In the genomic region with DNA sequence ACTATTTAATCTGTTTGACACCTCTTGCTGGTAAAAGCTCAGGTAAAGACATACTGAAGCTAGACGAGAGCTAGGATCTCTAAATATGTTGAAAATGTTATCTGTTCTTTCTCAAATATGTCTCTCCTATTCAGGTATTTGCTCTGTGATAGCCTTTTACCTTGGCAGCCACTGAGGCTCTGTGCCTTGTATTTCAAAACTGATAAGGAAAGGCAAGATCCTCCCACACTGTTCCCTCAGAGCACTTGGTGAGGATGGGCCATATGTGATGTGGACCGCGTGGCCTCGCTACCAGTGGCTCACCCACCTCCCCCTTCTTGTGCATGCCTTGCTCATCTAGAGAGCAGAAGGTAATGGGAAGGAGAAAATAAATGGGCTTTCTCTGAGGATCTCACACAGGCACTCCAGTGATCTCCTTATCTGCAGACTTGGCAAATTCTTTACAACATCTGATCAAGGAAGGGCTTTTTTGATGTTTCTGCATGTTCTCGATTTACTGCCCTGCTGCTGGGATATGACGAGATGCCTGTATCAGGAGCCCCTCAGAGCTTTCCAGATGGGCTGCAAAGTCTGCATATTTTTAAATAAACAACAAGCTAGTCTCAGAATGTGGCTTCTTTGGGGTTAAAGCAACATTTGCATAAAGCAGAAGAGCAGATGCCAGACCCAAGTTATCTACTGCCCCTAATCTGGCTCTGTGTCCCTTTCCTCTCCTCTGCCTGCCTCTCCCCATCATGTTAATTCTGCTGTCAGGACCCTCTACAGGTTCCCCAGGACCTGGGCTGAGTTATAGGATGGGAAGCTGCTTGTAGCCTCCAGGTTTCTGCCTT, we compare ENCODE assay signal across 1 cellular context.
TF ChIP-seq lines count a peak whose summit lies in the region.

No MANE protein-coding gene starts in this region.

TF ChIP-seq in K562, 482 proteins besides CTCF, POLR2A, EP300 and RAD21 (continued from another document and continues in another):
- TF ChIP-seq ZNF518B (CRISPR knock-in tag; IDR thresholded peaks at IDR 0.05) = no peak
- TF ChIP-seq, protein P1, sequence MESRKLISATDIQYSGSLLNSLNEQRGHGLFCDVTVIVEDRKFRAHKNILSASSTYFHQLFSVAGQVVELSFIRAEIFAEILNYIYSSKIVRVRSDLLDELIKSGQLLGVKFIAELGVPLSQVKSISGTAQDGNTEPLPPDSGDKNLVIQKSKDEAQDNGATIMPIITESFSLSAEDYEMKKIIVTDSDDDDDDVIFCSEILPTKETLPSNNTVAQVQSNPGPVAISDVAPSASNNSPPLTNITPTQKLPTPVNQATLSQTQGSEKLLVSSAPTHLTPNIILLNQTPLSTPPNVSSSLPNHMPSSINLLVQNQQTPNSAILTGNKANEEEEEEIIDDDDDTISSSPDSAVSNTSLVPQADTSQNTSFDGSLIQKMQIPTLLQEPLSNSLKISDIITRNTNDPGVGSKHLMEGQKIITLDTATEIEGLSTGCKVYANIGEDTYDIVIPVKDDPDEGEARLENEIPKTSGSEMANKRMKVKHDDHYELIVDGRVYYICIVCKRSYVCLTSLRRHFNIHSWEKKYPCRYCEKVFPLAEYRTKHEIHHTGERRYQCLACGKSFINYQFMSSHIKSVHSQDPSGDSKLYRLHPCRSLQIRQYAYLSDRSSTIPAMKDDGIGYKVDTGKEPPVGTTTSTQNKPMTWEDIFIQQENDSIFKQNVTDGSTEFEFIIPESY (CRISPR knock-in tag; IDR thresholded peaks at IDR 0.05) = no peak
- no peak for TF ChIP-seq NEUROD1 (IDR thresholded peaks at IDR 0.05; ENCODE audit: borderline replicate concordance, low read depth, low read length, partially characterized antibody)
- no peak for TF ChIP-seq FOXA1 (IDR thresholded peaks at IDR 0.05; ENCODE audit: borderline replicate concordance)
- no peak for TF ChIP-seq HIVEP1 (CRISPR knock-in tag; IDR thresholded peaks at IDR 0.05)
- TF ChIP-seq CREB5 (CRISPR knock-in tag; IDR thresholded peaks at IDR 0.05) = no peak
- no peak for TF ChIP-seq TAF7 (tag; IDR thresholded peaks at IDR 0.05)
- TF ChIP-seq SREBF2 (CRISPR knock-in tag; IDR thresholded peaks at IDR 0.05) = no peak
- no peak for TF ChIP-seq ZMIZ1 (IDR thresholded peaks at IDR 0.05; ENCODE audit: low read depth in 2 of 2, low read length in 2 of 2)
- TF ChIP-seq SIX5 (IDR thresholded peaks at IDR 0.05; ENCODE audit: borderline replicate concordance in 1 of 2, insufficient read depth in 1 of 2, low read depth in 1 of 2, low read length in 2 of 2) = no peak
- TF ChIP-seq, protein P2, sequence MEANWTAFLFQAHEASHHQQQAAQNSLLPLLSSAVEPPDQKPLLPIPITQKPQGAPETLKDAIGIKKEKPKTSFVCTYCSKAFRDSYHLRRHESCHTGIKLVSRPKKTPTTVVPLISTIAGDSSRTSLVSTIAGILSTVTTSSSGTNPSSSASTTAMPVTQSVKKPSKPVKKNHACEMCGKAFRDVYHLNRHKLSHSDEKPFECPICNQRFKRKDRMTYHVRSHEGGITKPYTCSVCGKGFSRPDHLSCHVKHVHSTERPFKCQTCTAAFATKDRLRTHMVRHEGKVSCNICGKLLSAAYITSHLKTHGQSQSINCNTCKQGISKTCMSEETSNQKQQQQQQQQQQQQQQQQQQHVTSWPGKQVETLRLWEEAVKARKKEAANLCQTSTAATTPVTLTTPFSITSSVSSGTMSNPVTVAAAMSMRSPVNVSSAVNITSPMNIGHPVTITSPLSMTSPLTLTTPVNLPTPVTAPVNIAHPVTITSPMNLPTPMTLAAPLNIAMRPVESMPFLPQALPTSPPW (CRISPR knock-in tag; IDR thresholded peaks at IDR 0.05) = peak; percentile 41; the same call in 1 of the 2 replicates
- no peak for TF ChIP-seq TCFL5 (CRISPR knock-in tag; conservative IDR thresholded peaks at IDR 0.05)
- no peak for TF ChIP-seq PCBP2 (IDR thresholded peaks at IDR 0.05; ENCODE audit: low read depth, low read length, poor library complexity, severe bottlenecking)
- TF ChIP-seq, protein P3, sequence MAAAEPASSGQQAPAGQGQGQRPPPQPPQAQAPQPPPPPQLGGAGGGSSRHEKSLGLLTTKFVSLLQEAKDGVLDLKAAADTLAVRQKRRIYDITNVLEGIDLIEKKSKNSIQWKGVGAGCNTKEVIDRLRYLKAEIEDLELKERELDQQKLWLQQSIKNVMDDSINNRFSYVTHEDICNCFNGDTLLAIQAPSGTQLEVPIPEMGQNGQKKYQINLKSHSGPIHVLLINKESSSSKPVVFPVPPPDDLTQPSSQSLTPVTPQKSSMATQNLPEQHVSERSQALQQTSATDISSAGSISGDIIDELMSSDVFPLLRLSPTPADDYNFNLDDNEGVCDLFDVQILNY (CRISPR knock-in tag; IDR thresholded peaks at IDR 0.05) = no peak
- TF ChIP-seq ELF1 (tag; IDR thresholded peaks at IDR 0.05) = no peak
- TF ChIP-seq HDAC3 (IDR thresholded peaks at IDR 0.05; ENCODE audit: borderline replicate concordance, partially characterized antibody) = no peak
- no peak for TF ChIP-seq ZNF134 (CRISPR knock-in tag; conservative IDR thresholded peaks at IDR 0.05)
- TF ChIP-seq ATF3 (IDR thresholded peaks at IDR 0.05) = no peak
- TF ChIP-seq ATF3 (CRISPR knock-in tag; conservative IDR thresholded peaks at IDR 0.05) = no peak
- TF ChIP-seq, protein P4, sequence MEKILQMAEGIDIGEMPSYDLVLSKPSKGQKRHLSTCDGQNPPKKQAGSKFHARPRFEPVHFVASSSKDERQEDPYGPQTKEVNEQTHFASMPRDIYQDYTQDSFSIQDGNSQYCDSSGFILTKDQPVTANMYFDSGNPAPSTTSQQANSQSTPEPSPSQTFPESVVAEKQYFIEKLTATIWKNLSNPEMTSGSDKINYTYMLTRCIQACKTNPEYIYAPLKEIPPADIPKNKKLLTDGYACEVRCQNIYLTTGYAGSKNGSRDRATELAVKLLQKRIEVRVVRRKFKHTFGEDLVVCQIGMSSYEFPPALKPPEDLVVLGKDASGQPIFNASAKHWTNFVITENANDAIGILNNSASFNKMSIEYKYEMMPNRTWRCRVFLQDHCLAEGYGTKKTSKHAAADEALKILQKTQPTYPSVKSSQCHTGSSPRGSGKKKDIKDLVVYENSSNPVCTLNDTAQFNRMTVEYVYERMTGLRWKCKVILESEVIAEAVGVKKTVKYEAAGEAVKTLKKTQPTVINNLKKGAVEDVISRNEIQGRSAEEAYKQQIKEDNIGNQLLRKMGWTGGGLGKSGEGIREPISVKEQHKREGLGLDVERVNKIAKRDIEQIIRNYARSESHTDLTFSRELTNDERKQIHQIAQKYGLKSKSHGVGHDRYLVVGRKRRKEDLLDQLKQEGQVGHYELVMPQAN (IDR thresholded peaks at IDR 0.05; ENCODE audit: borderline replicate concordance) = no peak
- TF ChIP-seq KDM1A (IDR thresholded peaks at IDR 0.05) = no peak
- TF ChIP-seq TEAD1 (CRISPR knock-in tag; IDR thresholded peaks at IDR 0.05) = no peak
- no peak for TF ChIP-seq THRB (CRISPR knock-in tag; conservative IDR thresholded peaks at IDR 0.05)
- no peak for TF ChIP-seq PCBP1 (IDR thresholded peaks at IDR 0.05; ENCODE audit: low read depth, low read length, poor library complexity, severe bottlenecking)
- no peak for TF ChIP-seq ZBTB5 (IDR thresholded peaks at IDR 0.05)
- no peak for TF ChIP-seq ZNF57 (CRISPR knock-in tag; IDR thresholded peaks at IDR 0.05)
- no peak for TF ChIP-seq PTTG1 (tag; IDR thresholded peaks at IDR 0.05; ENCODE audit: low read depth)
- no peak for TF ChIP-seq NFIC (IDR thresholded peaks at IDR 0.05)
- no peak for TF ChIP-seq KAT7 (CRISPR knock-in tag; IDR thresholded peaks at IDR 0.05; ENCODE audit: borderline replicate concordance)
- TF ChIP-seq TGIF2 (CRISPR knock-in tag; IDR thresholded peaks at IDR 0.05) = no peak
